Comparison of ENCODE assay signal across 10 cellular contexts in the genomic region with DNA sequence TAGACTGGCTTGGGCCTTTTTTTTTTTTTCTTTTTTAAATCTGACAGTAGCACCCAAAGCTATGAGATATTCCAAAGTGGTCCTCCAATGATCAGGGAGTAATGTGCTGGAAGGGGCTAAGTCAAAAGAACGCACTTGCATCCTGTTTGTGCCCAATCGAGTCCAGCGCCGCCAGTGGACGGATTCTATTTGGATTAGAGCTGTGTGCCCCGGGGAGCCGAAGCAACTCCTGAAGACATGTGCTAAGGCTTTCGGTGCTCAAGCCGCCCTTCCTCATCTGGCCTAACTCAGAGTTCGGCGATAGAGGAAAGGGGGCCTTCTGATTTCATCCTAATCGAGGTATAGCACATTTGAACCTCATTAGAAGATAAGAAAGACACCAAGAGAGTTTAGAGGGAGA.
"Had no signal": no experiment of that assay in that cellular context is flagged by ENCODE, and none has a peak within 500 bp of the region (broad histone marks: within the 10 kb centered on the region; RNA-seq: fewer than 3 reads in every experiment).

No MANE protein-coding gene starts in this region.

- FAIRE-seq: H54, HTR-8/SVneo, K562 had no signal

- H3K4me3 ChIP-seq: GM23248, HAP-1, K562 had no signal

- ATAC-seq: HCT116, K562 had no signal

- H3K9ac ChIP-seq: GM23248 had no signal

- H3K36me3 ChIP-seq: HAP-1 had no signal

- H3K4me1 ChIP-seq: HAP-1 had no signal

- H3K9me3 ChIP-seq: HAP-1 had no signal

- DNase-seq: GOT3, HFFc6, IMR-90, KG1 had no signal

- H2AFZ ChIP-seq: GM23248 had no signal

- H3K27ac ChIP-seq: GM23248 had no signal
